8 cellular contexts compared by ENCODE assay signal in the genomic region with DNA sequence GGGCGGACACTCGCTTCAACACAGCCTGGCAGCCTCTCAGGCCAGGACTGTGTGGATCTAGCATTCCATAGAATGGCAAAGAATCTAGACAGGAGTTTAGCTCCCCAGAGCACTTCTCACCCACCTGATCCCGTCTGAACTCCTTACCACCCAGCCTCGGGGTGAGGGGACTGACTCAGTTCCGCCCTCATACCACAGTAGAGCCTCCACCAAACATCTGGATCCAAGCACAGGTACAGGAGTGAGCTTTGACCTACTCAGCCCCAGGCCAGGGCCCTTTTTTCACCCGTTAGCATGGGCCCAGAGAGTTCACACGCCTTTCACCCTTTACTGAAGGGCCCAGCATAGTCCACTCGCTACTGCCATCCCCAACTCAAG. TPM values are rescaled to one million over a fixed set of nuclear protein-coding genes. Genes with fewer than 3 reads are reported as not detected.
DNase-seq lines count a peak whose midpoint lies in the region; ATAC-seq lines count a peak whose summit lies in the region.

No MANE protein-coding gene starts in this region.

- H3K9ac ChIP-seq in subcutaneous abdominal adipose tissue (ENCODE audit: low read length in 5 of 5) = peak overlapping the region; percentile 76 to 99 (median 90)

- H3K27me3 Mint-ChIP-seq in activated T-helper 17 cell treated with anti-CD3 and anti-CD28 coated beads, Interleukin-2, amount 50 U/mL, for 72 hours = no peaks in the 10 kb centered on the region

- peak overlapping the region; percentile 71 for H3K27ac ChIP-seq in subcutaneous abdominal adipose tissue (ENCODE audit: low read depth, low read length)

- H3K4me3 ChIP-seq in iPS-18c (ENCODE audit: insufficient read depth, low read depth, low read length) = peak overlapping the region; percentile 96
- H3K4me3 ChIP-seq in subcutaneous abdominal adipose tissue (ENCODE audit: low read depth in 1 of 5, low read length in 5 of 5) = peak overlapping the region; percentile 96 to 100 (median 99)

- peaks cover 52% of the 10 kb centered on the region for H3K36me3 Mint-ChIP-seq in activated T-helper 17 cell treated with anti-CD3 and anti-CD28 coated beads, Interleukin-2, amount 50 U/mL, for 72 hours (ENCODE audit: low read depth)

- DNase-seq in DMS53 (lab: John Stamatoyannopoulos, UW) = peak; percentile 35
- DNase-seq in DMS53 treated with DMSO at 0.1 percent for 48 hours (lab: John Stamatoyannopoulos, UW; ENCODE audit: unreplicated experiment) = no peak
- DNase-seq in T1000 (lab: John Stamatoyannopoulos, UW) = no peak
- DNase-seq in dedifferentiated amniotic fluid mesenchymal stem cell (ENCODE audit: extremely low spot score) = no peak
- no peak for DNase-seq in NCI-H748 (lab: John Stamatoyannopoulos, UW; ENCODE audit: unreplicated experiment)

- H3K4me1 ChIP-seq in subcutaneous abdominal adipose tissue (ENCODE audit: control insufficient read depth in 5 of 5, insufficient read depth in 5 of 5, low read length in 5 of 5) = peaks cover 22 to 62% (median 57%) of the 10 kb centered on the region in 5 donors

- no peaks in the 10 kb centered on the region for H3K9me3 ChIP-seq in iPS-18c (ENCODE audit: control insufficient read depth, insufficient read depth, low read length)
- H3K9me3 ChIP-seq in subcutaneous abdominal adipose tissue (ENCODE audit: control insufficient read depth in 5 of 5, low read length in 5 of 5) = no peaks in the 10 kb centered on the region

- H3K4me3 Mint-ChIP-seq in activated T-helper 17 cell treated with anti-CD3 and anti-CD28 coated beads, Interleukin-2, amount 50 U/mL, for 72 hours = peak overlapping the region; percentile 93

- H3K4me1 Mint-ChIP-seq in activated T-helper 17 cell treated with anti-CD3 and anti-CD28 coated beads, Interleukin-2, amount 50 U/mL, for 72 hours = peaks cover 46% of the 10 kb centered on the region

- H3K27ac Mint-ChIP-seq in activated T-helper 17 cell treated with anti-CD3 and anti-CD28 coated beads, Interleukin-2, amount 50 U/mL, for 72 hours = peak overlapping the region; percentile 96

- H3K9me3 Mint-ChIP-seq in activated T-helper 17 cell treated with anti-CD3 and anti-CD28 coated beads, Interleukin-2, amount 50 U/mL, for 72 hours = no peaks in the 10 kb centered on the region

- peaks cover 0 to 6% (median 4%) of the 10 kb centered on the region in 5 donors for H3K36me3 ChIP-seq in subcutaneous abdominal adipose tissue (ENCODE audit: control insufficient read depth in 5 of 5, insufficient read depth in 5 of 5, low read length in 5 of 5)

- peak; percentile 46 for ATAC-seq in activated T-helper 17 cell treated with anti-CD3 and anti-CD28 coated beads, Interleukin-2, amount 50 U/mL, for 72 hours (replicated peaks)

- no peaks in the 10 kb centered on the region for H3K27me3 ChIP-seq in subcutaneous abdominal adipose tissue (ENCODE audit: control insufficient read depth in 5 of 5, insufficient read depth in 4 of 5, low read length in 5 of 5)

RNA-seq across cellular contexts. Expression of gene PSMF1, which starts 0.7 kb away (rescaled TPM):
- total RNA-seq in activated T-helper 17 cell treated with anti-CD3 and anti-CD28 coated beads, Interleukin-2, amount 50 U/mL, for 72 hours = 100 to 1,000 TPM; 102 to 168 TPM
